Comparison of ENCODE assay signal across 1 cellular context in genomic region chrX:153029875-153030274, GRCh38.
TF ChIP-seq lines count a peak whose summit lies in the region.

No MANE protein-coding gene starts in this region.

TF ChIP-seq in H1, 55 proteins besides CTCF, POLR2A, EP300 and RAD21:
- TF ChIP-seq KDM5A (IDR thresholded peaks at IDR 0.05; ENCODE audit: low read length) = no peak
- TF ChIP-seq SP2 (IDR thresholded peaks at IDR 0.05; ENCODE audit: low read length) = no peak
- no peak for TF ChIP-seq SIN3A (conservative IDR thresholded peaks at IDR 0.05 in 1 of 2, IDR thresholded peaks at IDR 0.05 in 1 of 2; ENCODE audit: low read depth in 1 of 2, low read length in 2 of 2)
- no peak for TF ChIP-seq RXRA (IDR thresholded peaks at IDR 0.05; ENCODE audit: insufficient read depth, low read depth, low read length)
- no peak for TF ChIP-seq JUN (IDR thresholded peaks at IDR 0.05; ENCODE audit: low read depth, low read length)
- no peak for TF ChIP-seq SIX5 (IDR thresholded peaks at IDR 0.05; ENCODE audit: low read depth, low read length)
